ENCODE assay signal across 8 cellular contexts in genomic region chr19:19033176-19033425, GRCh38. TPM values are rescaled to one million over a fixed set of nuclear protein-coding genes. Genes with fewer than 3 reads are reported as not detected.
DNase-seq lines count a peak whose midpoint lies in the region; ATAC-seq and TF ChIP-seq lines count a peak whose summit lies in the region.

No MANE protein-coding gene starts in this region.

- POLR2A ChIA-PET in PC-9 (lab: Charles Lee; ENCODE audit: unreplicated experiment), result no interaction called here

- no peaks in the 10 kb centered on the region for H3K9me2 ChIP-seq in PC-9 (ENCODE audit: insufficient read depth)

- no peak for TF ChIP-seq CTCF in PC-9 (conservative IDR thresholded peaks at IDR 0.05)
- TF ChIP-seq CTCF in fibroblast of lung (conservative IDR thresholded peaks at IDR 0.05 in 1 of 2, IDR thresholded peaks at IDR 0.05 in 1 of 2; ENCODE audit: low read depth in 1 of 2, low read length in 2 of 2), result no peak

- H4K20me1 ChIP-seq in PC-9 (ENCODE audit: insufficient read depth) (peaks cover 2% of the 10 kb centered on the region; the same call in 1 of the 2 replicates), fibroblast of lung (ENCODE audit: control insufficient read depth, extremely low read depth, insufficient read depth, low read length) (no peaks in the 10 kb centered on the region)

- H3K4me2 ChIP-seq in PC-9 (peak overlapping the region; percentile 76), fibroblast of lung (ENCODE audit: extremely low read depth, insufficient read depth, low read length) (peak overlapping the region; percentile 58), skeletal muscle satellite cell (ENCODE audit: low read length) (peak overlapping the region; percentile 93)

- peaks cover 68% of the 10 kb centered on the region for H3K79me2 ChIP-seq in PC-9 (ENCODE audit: low read depth)
- H3K79me2 ChIP-seq in fibroblast of lung (ENCODE audit: control insufficient read depth, insufficient read depth, low read length), result peaks cover 61% of the 10 kb centered on the region

- peak overlapping the region; percentile 70 for H3K4me3 ChIP-seq in PC-9
- peak overlapping the region; percentile 75 to 96 (median 94) for H3K4me3 ChIP-seq in fibroblast of lung (replicated peaks in 1 of 4; ENCODE audit: control extremely low read depth in 1 of 4, insufficient read depth in 1 of 4, low read depth in 3 of 4, low read length in 4 of 4)
- peak overlapping the region; percentile 96 for H3K4me3 ChIP-seq in skeletal muscle satellite cell (ENCODE audit: low read length)

- DNase-seq in GM19240 (ENCODE audit: insufficient read length, low spot score) (peak; percentile 21), PC-9 (no peak), fibroblast of lung (ENCODE audit: low read depth in 2 of 2) (no peak), D341Med (ENCODE audit: low spot score) (no peak), DMS79 treated with DMSO at 0.1 percent for 48 hours (lab: John Stamatoyannopoulos, UW) (no peak), NCI-H69 (lab: John Stamatoyannopoulos, UW) (no peak)

- H3F3A ChIP-seq in PC-9 (ENCODE audit: insufficient read depth, low read depth), result peaks cover 20% of the 10 kb centered on the region; the same call in 1 of the 2 replicates

- H3K27ac ChIP-seq in PC-9 (no peak overlapping the region; the same call in 1 of the 2 replicates), fibroblast of lung (ENCODE audit: insufficient read depth, low read length) (peak overlapping the region; percentile 93)

- no TSS peak for BruUV-seq in PC-9 (replicated peaks; lab: Mats Ljungman, UMichigan)

- CTCF ChIA-PET in PC-9 (lab: Charles Lee), result no interaction called here

- H3K4me1 ChIP-seq in PC-9 (replicated peaks; ENCODE audit: insufficient read depth), result peaks cover 13% of the 10 kb centered on the region; the same call in 1 of the 2 replicates
- peaks cover 4% of the 10 kb centered on the region for H3K4me1 ChIP-seq in fibroblast of lung (ENCODE audit: control insufficient read depth, extremely low read depth, insufficient read depth, low read length)
- H3K4me1 ChIP-seq in skeletal muscle satellite cell (ENCODE audit: control insufficient read depth, insufficient read depth, low read length), result peaks cover 4% of the 10 kb centered on the region

- H3K9ac ChIP-seq in fibroblast of lung (ENCODE audit: insufficient read depth, low read length) (peak overlapping the region; percentile 98), skeletal muscle satellite cell (ENCODE audit: low read depth, low read length) (peak overlapping the region; percentile 99)

- intact Hi-C loops in PC-9 (cut with micrococcal nuclease; ENCODE audit: unreplicated experiment), result no loop called here

- ATAC-seq in HG03039 (IDR thresholded peaks at IDR 0.05; ENCODE audit: unreplicated experiment), result no peak

- H3K9me3 ChIP-seq in PC-9 (ENCODE audit: insufficient read depth, low read depth) (no peaks in the 10 kb centered on the region), fibroblast of lung (ENCODE audit: control insufficient read depth, insufficient read depth, low read depth, low read length) (no peaks in the 10 kb centered on the region), skeletal muscle satellite cell (replicated peaks; ENCODE audit: low read length) (no peaks in the 10 kb centered on the region)

- H2AFZ ChIP-seq in PC-9, result peak overlapping the region; percentile 80
- no peak overlapping the region for H2AFZ ChIP-seq in fibroblast of lung (ENCODE audit: low read length)

- H3K36me3 ChIP-seq in PC-9 (ENCODE audit: low read depth) (peaks cover 13% of the 10 kb centered on the region; the same call in 1 of the 2 replicates), fibroblast of lung (ENCODE audit: control insufficient read depth, insufficient read depth, low read length) (peaks cover 5% of the 10 kb centered on the region), skeletal muscle satellite cell (ENCODE audit: insufficient read depth, low read length) (peaks cover 20% of the 10 kb centered on the region)

- no peaks in the 10 kb centered on the region for H3K27me3 ChIP-seq in PC-9 (ENCODE audit: insufficient read depth, low read depth)
- H3K27me3 ChIP-seq in fibroblast of lung (ENCODE audit: control insufficient read depth, insufficient read depth, low read length), result no peaks in the 10 kb centered on the region
- H3K27me3 ChIP-seq in skeletal muscle satellite cell (ENCODE audit: control insufficient read depth, insufficient read depth, low read length), result no peaks in the 10 kb centered on the region

RNA-seq across cellular contexts. Expression of gene SUGP2, which starts 0.2 kb away (rescaled TPM):
- total RNA-seq in PC-9 (2021) (60.0 and 73.1 TPM in 2 replicates), fibroblast of lung (24.7 and 31.4 TPM in 2 replicates)
- polyA plus RNA-seq in fibroblast of lung, result 29.2 and 32.9 TPM in 2 replicates
- polyA plus RNA-seq in fibroblast of lung (2012), result 28.6 and 32.3 TPM in 2 replicates
- 12.9 and 26.8 TPM in 2 replicates for polyA minus RNA-seq in fibroblast of lung (ENCODE audit: low replicate concordance)
- 30.6 and 31.7 TPM in 2 replicates for total RNA-seq in skeletal muscle satellite cell (2012; rRNA removed)

RNA-seq across cellular contexts. Expression of gene ARMC6, which starts 0.3 kb away (rescaled TPM):
- total RNA-seq in PC-9 (2021) (23.5 and 28.8 TPM in 2 replicates), fibroblast of lung (25.7 and 35.8 TPM in 2 replicates)
- polyA plus RNA-seq in fibroblast of lung, result 14.0 and 23.0 TPM in 2 replicates
- 23.4 and 37.8 TPM in 2 replicates for polyA plus RNA-seq in fibroblast of lung (2012)
- 70.0 and 82.4 TPM in 2 replicates for polyA minus RNA-seq in fibroblast of lung (ENCODE audit: low replicate concordance)
- total RNA-seq in skeletal muscle satellite cell (2012; rRNA removed), result 49.7 and 55.3 TPM in 2 replicates

RNA-seq across cellular contexts. Expression of gene SLC25A42, which starts 30.7 kb away (rescaled TPM):
- total RNA-seq in PC-9 (2021) (5.8 and 6.9 TPM in 2 replicates), fibroblast of lung (4.9 and 7.1 TPM in 2 replicates)
- polyA plus RNA-seq in fibroblast of lung, result 3.5 and 3.6 TPM in 2 replicates
- 5.6 and 5.9 TPM in 2 replicates for polyA plus RNA-seq in fibroblast of lung (2012)
- polyA minus RNA-seq in fibroblast of lung (ENCODE audit: low replicate concordance), result 4.8 and 11.4 TPM in 2 replicates
- 5.1 and 6.3 TPM in 2 replicates for total RNA-seq in skeletal muscle satellite cell (2012; rRNA removed)
